In genomic region chr4:140094701-140095420, GRCh38 we compare ENCODE assay signal across 8 cellular contexts. TPM values are rescaled to one million over a fixed set of nuclear protein-coding genes. Genes with fewer than 3 reads are reported as not detected.
DNase-seq lines count a peak whose midpoint lies in the region; ATAC-seq, FAIRE-seq and TF ChIP-seq lines count a peak whose summit lies in the region.

No MANE protein-coding gene starts in this region.

- no peaks in the 10 kb centered on the region for H3K9me3 ChIP-seq in astrocyte (ENCODE audit: insufficient read depth, low read depth, low read length)
- H3K9me3 ChIP-seq in kidney (ENCODE audit: control insufficient read depth in 1 of 2, low read length in 2 of 2), result no peaks in the 10 kb centered on the region

- peak overlapping the region; percentile 60 for H3K4me2 ChIP-seq in astrocyte (ENCODE audit: low read length)

- H2AFZ ChIP-seq in astrocyte (ENCODE audit: low read depth, low read length), result peak overlapping the region; percentile 65

- peak overlapping the region; percentile 3; the same call in 1 of the 2 replicates for H3K4me3 ChIP-seq in HL-60 (replicated peaks; ENCODE audit: insufficient read depth, low read length)
- peak overlapping the region; percentile 24 for H3K4me3 ChIP-seq in astrocyte (ENCODE audit: insufficient read depth, low read depth, low read length)
- H3K4me3 ChIP-seq in kidney (ENCODE audit: low read length in 2 of 2), result no peak overlapping the region

- H3K4me1 ChIP-seq in astrocyte (ENCODE audit: insufficient read depth, low read length) (peaks cover 76% of the 10 kb centered on the region), kidney (ENCODE audit: control insufficient read depth in 1 of 2, insufficient read depth in 1 of 2, low read depth in 1 of 2, low read length in 2 of 2) (peaks cover 15 to 20% of the 10 kb centered on the region in 2 donors)

- H4K20me1 ChIP-seq in astrocyte (ENCODE audit: insufficient read depth, low read length), result no peaks in the 10 kb centered on the region

- H3K9ac ChIP-seq in astrocyte (ENCODE audit: low read length), result peak overlapping the region; percentile 65
- H3K9ac ChIP-seq in kidney (ENCODE audit: low read length in 2 of 2), result peak overlapping the region in 1 of 2 donors; percentile 29

- H3K36me3 ChIP-seq in astrocyte (ENCODE audit: insufficient read depth, low read length) (no peaks in the 10 kb centered on the region), kidney (ENCODE audit: control insufficient read depth in 1 of 2, insufficient read depth in 2 of 2, low read length in 2 of 2) (no peaks in the 10 kb centered on the region)

- H3K4me1 Mint-ChIP-seq in astrocyte (ENCODE audit: low read depth, unreplicated experiment), result peaks cover 86% of the 10 kb centered on the region

- intact Hi-C loops in kidney (cut with DNase I), result no loop called here

- H3K9me3 Mint-ChIP-seq in astrocyte (ENCODE audit: unreplicated experiment), result no peaks in the 10 kb centered on the region

- no peaks in the 10 kb centered on the region for H3K79me2 ChIP-seq in astrocyte (ENCODE audit: insufficient read depth, low read length)

- H3K4me3 Mint-ChIP-seq in astrocyte (ENCODE audit: unreplicated experiment), result no peak overlapping the region

- TF ChIP-seq CTCF in HL-60 (IDR thresholded peaks at IDR 0.05; ENCODE audit: insufficient read depth, low read length) (no peak), astrocyte (IDR thresholded peaks at IDR 0.05; ENCODE audit: insufficient read depth, low read depth, low read length) (no peak), kidney (IDR thresholded peaks at IDR 0.05; ENCODE audit: borderline replicate concordance, extremely low read depth, insufficient read depth) (no peak)

- H3K36me3 Mint-ChIP-seq in astrocyte (ENCODE audit: low read depth, unreplicated experiment), result peaks cover 2% of the 10 kb centered on the region

- no peaks in the 10 kb centered on the region for H3K27me3 Mint-ChIP-seq in astrocyte (ENCODE audit: low read depth, unreplicated experiment)

- H3K27me3 ChIP-seq in HL-60 (ENCODE audit: insufficient read depth, poor library complexity, severe bottlenecking), result no peaks in the 10 kb centered on the region
- H3K27me3 ChIP-seq in astrocyte (ENCODE audit: insufficient read depth, low read length), result no peaks in the 10 kb centered on the region

- H3K27ac ChIP-seq in HL-60 (replicated peaks), result peak overlapping the region; percentile 62
- peak overlapping the region; percentile 92 for H3K27ac ChIP-seq in astrocyte (ENCODE audit: low read depth, low read length)
- H3K27ac ChIP-seq in kidney (ENCODE audit: low read depth in 2 of 2, low read length in 2 of 2), result peak overlapping the region; percentile 35 to 80

- ATAC-seq in GM18870 (IDR thresholded peaks at IDR 0.05; ENCODE audit: unreplicated experiment) (no peak), GM21367 (IDR thresholded peaks at IDR 0.05; ENCODE audit: unreplicated experiment) (no peak)

- DNase-seq in HL-60 (ENCODE audit: low read depth in 1 of 2, low spot score in 1 of 2) (peak; percentile 82 to 92), T follicular helper cell (ENCODE audit: low read depth) (peak; percentile 48), astrocyte (ENCODE audit: low read depth) (peak; percentile 68), kidney (peak; percentile 87), T1000 (lab: John Stamatoyannopoulos, UW) (no peak)
- peak; percentile 23 to 46 for DNase-seq in stimulated activated CD4-positive, alpha-beta T cell treated with anti-CD3 and anti-CD28 coated beads, Interleukin-2, amount 100 ng/mL, for 48 hours

- H3K27ac Mint-ChIP-seq in astrocyte (ENCODE audit: unreplicated experiment), result peak overlapping the region; percentile 88

- FAIRE-seq in astrocyte (lab: Jason Lieb, UNC), result no peak
- no peak for FAIRE-seq in kidney (lab: Jason Lieb, UNC)

RNA-seq across cellular contexts. Expression of gene MAML3, which starts 59.1 kb away (rescaled TPM):
- total RNA-seq in astrocyte (8.1 and 10.2 TPM in 2 replicates), kidney (10.4 TPM)
- polyA plus RNA-seq in kidney (ENCODE audit: insufficient read depth, low read depth, low replicate concordance), result 1.4 TPM

Comparison
In these comparisons a context has a peak if more than half of its experiments do, and no peak if none do; other contexts are left out.
1. H3K4me3 ChIP-seq: peak in HL-60 (single experiment) and astrocyte (single experiment); none in kidney (0 of 2).
2. Peak in every context shown above with its lines, with median percentiles within 50 percentile points of each other: H3K27ac ChIP-seq.